Comparison of ENCODE assay signal across 1 cellular context in genomic region chr7:38224392-38224791, GRCh38.
TF ChIP-seq lines count a peak whose summit lies in the region.

No MANE protein-coding gene starts in this region.

TF ChIP-seq in GM23338, 12 proteins besides CTCF, POLR2A, EP300 and RAD21 (continued from another document):
- no peak for TF ChIP-seq EZH2phosphoT487 (IDR thresholded peaks at IDR 0.05; ENCODE audit: unreplicated experiment)
- no peak for TF ChIP-seq ZNF114 (CRISPR knock-in tag; IDR thresholded peaks at IDR 0.05)
- no peak for TF ChIP-seq NANOG (IDR thresholded peaks at IDR 0.05; ENCODE audit: borderline replicate concordance)
- TF ChIP-seq STAT1 (IDR thresholded peaks at IDR 0.05; ENCODE audit: unreplicated experiment), result no peak
- no peak for TF ChIP-seq ZNF462 (CRISPR knock-in tag; IDR thresholded peaks at IDR 0.05)
- no peak for TF ChIP-seq ETS1 (IDR thresholded peaks at IDR 0.05)
